1 cellular context compared by ENCODE assay signal in the genomic region with DNA sequence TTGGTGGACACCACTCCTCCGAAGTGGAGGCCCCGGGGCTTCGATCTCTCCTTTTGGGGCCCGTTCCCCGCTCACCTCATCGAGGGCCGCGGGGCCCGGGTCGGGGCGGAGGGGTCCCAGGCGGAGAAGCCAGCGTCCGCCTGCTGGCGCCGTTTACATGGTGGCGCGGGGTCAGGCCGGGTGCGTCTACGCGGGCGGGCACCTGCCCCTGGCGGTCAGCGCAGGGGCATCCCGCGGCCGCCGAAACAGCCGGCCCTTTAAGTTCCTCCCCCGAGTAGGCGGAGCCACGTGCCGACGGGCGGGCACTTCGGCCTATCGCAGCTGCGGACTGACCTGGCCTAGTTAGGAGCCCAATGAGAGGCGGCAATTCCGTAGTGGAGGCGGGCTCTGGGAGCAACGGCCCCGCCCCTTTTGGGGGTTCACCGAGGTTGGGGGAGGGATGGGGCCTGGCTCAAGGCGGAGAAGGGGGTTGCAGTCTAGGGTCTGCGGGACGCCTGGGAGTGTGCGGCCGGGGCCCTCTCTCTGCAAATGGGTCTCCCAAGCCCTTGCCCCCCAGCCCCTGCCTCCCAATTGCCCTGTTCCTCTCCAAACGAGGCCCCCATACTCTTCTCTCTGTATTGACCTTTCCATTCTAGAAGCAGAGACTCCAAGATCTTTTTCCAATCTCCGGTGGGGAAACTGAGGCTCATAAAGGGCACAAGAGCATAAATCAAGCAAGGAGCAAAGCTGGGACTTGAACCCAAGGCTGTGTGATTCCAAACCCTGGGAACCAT.
TF ChIP-seq lines count a peak whose summit lies in the region.

A gene with protein sequence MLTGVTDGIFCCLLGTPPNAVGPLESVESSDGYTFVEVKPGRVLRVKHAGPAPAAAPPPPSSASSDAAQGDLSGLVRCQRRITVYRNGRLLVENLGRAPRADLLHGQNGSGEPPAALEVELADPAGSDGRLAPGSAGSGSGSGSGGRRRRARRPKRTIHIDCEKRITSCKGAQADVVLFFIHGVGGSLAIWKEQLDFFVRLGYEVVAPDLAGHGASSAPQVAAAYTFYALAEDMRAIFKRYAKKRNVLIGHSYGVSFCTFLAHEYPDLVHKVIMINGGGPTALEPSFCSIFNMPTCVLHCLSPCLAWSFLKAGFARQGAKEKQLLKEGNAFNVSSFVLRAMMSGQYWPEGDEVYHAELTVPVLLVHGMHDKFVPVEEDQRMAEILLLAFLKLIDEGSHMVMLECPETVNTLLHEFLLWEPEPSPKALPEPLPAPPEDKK (minus strand): TSS at position 259 of the 773 bp plus-strand sequence. CDS start 1,809 bp downstream, outside the sequence.

TF ChIP-seq in K562, 482 proteins besides CTCF, POLR2A, EP300 and RAD21 (continued from another document and continues in another):
- TF ChIP-seq, protein P1, sequence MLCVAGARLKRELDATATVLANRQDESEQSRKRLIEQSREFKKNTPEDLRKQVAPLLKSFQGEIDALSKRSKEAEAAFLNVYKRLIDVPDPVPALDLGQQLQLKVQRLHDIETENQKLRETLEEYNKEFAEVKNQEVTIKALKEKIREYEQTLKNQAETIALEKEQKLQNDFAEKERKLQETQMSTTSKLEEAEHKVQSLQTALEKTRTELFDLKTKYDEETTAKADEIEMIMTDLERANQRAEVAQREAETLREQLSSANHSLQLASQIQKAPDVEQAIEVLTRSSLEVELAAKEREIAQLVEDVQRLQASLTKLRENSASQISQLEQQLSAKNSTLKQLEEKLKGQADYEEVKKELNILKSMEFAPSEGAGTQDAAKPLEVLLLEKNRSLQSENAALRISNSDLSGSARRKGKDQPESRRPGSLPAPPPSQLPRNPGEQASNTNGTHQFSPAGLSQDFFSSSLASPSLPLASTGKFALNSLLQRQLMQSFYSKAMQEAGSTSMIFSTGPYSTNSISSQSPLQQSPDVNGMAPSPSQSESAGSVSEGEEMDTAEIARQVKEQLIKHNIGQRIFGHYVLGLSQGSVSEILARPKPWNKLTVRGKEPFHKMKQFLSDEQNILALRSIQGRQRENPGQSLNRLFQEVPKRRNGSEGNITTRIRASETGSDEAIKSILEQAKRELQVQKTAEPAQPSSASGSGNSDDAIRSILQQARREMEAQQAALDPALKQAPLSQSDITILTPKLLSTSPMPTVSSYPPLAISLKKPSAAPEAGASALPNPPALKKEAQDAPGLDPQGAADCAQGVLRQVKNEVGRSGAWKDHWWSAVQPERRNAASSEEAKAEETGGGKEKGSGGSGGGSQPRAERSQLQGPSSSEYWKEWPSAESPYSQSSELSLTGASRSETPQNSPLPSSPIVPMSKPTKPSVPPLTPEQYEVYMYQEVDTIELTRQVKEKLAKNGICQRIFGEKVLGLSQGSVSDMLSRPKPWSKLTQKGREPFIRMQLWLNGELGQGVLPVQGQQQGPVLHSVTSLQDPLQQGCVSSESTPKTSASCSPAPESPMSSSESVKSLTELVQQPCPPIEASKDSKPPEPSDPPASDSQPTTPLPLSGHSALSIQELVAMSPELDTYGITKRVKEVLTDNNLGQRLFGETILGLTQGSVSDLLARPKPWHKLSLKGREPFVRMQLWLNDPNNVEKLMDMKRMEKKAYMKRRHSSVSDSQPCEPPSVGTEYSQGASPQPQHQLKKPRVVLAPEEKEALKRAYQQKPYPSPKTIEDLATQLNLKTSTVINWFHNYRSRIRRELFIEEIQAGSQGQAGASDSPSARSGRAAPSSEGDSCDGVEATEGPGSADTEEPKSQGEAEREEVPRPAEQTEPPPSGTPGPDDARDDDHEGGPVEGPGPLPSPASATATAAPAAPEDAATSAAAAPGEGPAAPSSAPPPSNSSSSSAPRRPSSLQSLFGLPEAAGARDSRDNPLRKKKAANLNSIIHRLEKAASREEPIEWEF (CRISPR knock-in tag; IDR thresholded peaks at IDR 0.05): no peak
- TF ChIP-seq PHTF2 (CRISPR knock-in tag; IDR thresholded peaks at IDR 0.05) (no peak), GATAD2B (IDR thresholded peaks at IDR 0.05; ENCODE audit: borderline replicate concordance) (no peak), NFIC (IDR thresholded peaks at IDR 0.05) (0 out of 2 replicates have a peak, but pooled peaks have one; percentile 22), FOXJ2 (tag; IDR thresholded peaks at IDR 0.05) (no peak), HDAC1 (IDR thresholded peaks at IDR 0.05) (peak in 1 of 2 experiments; percentile 54; a peak in 1 of 4 replicates), KLF10 (CRISPR knock-in tag; IDR thresholded peaks at IDR 0.05) (no peak), ZNF695 (CRISPR knock-in tag; IDR thresholded peaks at IDR 0.05) (no peak), SP2 (IDR thresholded peaks at IDR 0.05; ENCODE audit: extremely low read depth, low read depth, low read length, poor library complexity, severe bottlenecking) (peak; percentile 87), HNRNPL (IDR thresholded peaks at IDR 0.05; ENCODE audit: low read depth, low read length) (peak; percentile 90), ADNP (tag; IDR thresholded peaks at IDR 0.05) (no peak), SUPT5H (IDR thresholded peaks at IDR 0.05) (0 out of 2 replicates have a peak, but pooled peaks have one; percentile 48), HCFC1 (IDR thresholded peaks at IDR 0.05; ENCODE audit: low read depth, low read length) (peak; percentile 49; the same call in 1 of the 2 replicates), NUFIP1 (IDR thresholded peaks at IDR 0.05; ENCODE audit: partially characterized antibody) (no peak), TOE1 (IDR thresholded peaks at IDR 0.05; ENCODE audit: borderline replicate concordance) (peak; percentile 87), TOE1 (CRISPR knock-in tag; IDR thresholded peaks at IDR 0.05; ENCODE audit: borderline replicate concordance, low read depth) (no peak), ZNF121 (CRISPR knock-in tag; conservative IDR thresholded peaks at IDR 0.05) (no peak), SP1 (CRISPR knock-in tag; IDR thresholded peaks at IDR 0.05) (peak; percentile 100), SMC3 (conservative IDR thresholded peaks at IDR 0.05; ENCODE audit: insufficient read depth, low read depth, low read length) (no peak), POLR2B (IDR thresholded peaks at IDR 0.05; ENCODE audit: low read depth, partially characterized antibody) (peak; percentile 50), PCBP1 (IDR thresholded peaks at IDR 0.05; ENCODE audit: low read depth, low read length, poor library complexity, severe bottlenecking) (peak; percentile 87), ZBTB1 (CRISPR knock-in tag; IDR thresholded peaks at IDR 0.05; ENCODE audit: borderline replicate concordance, low read depth) (peak; percentile 48; the same call in 1 of the 2 replicates), ZNF696 (CRISPR knock-in tag; conservative IDR thresholded peaks at IDR 0.05) (no peak), CCNT2 (IDR thresholded peaks at IDR 0.05; ENCODE audit: borderline replicate concordance, extremely low read depth, insufficient read length, low read depth, low read length) (peak; percentile 53), ZC3H8 (IDR thresholded peaks at IDR 0.05) (no peak), STAT5B (CRISPR knock-in tag; IDR thresholded peaks at IDR 0.05) (no peak), BCL6 (CRISPR knock-in tag; IDR thresholded peaks at IDR 0.05) (no peak), ZFPM2 (CRISPR knock-in tag; IDR thresholded peaks at IDR 0.05) (no peak), RB1 (IDR thresholded peaks at IDR 0.05; ENCODE audit: low read depth) (peak; percentile 85), U2AF1 (optimal IDR thresholded peaks at IDR 0.05; ENCODE audit: low read depth, low read length) (peak; percentile 51), RAD51 (IDR thresholded peaks at IDR 0.05; ENCODE audit: borderline replicate concordance, low read depth) (peak; percentile 52; the same call in 1 of the 2 replicates), ZNF699 (CRISPR knock-in tag; IDR thresholded peaks at IDR 0.05; ENCODE audit: insufficient replicate concordance) (no peak), KDM1A (IDR thresholded peaks at IDR 0.05) (no peak), ZNF586 (CRISPR knock-in tag; conservative IDR thresholded peaks at IDR 0.05) (no peak), ZC3H4 (CRISPR knock-in tag; IDR thresholded peaks at IDR 0.05; ENCODE audit: borderline replicate concordance) (no peak), RBM25 (IDR thresholded peaks at IDR 0.05; ENCODE audit: low read depth, low read length, severe bottlenecking) (peak; percentile 96), KAT2B (IDR thresholded peaks at IDR 0.05; ENCODE audit: low read depth, low read length) (no peak)
- TF ChIP-seq, protein P2, sequence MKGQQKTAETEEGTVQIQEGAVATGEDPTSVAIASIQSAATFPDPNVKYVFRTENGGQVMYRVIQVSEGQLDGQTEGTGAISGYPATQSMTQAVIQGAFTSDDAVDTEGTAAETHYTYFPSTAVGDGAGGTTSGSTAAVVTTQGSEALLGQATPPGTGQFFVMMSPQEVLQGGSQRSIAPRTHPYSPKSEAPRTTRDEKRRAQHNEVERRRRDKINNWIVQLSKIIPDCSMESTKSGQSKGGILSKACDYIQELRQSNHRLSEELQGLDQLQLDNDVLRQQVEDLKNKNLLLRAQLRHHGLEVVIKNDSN (CRISPR knock-in tag; IDR thresholded peaks at IDR 0.05): peak; percentile 81
- TF ChIP-seq, protein P3, sequence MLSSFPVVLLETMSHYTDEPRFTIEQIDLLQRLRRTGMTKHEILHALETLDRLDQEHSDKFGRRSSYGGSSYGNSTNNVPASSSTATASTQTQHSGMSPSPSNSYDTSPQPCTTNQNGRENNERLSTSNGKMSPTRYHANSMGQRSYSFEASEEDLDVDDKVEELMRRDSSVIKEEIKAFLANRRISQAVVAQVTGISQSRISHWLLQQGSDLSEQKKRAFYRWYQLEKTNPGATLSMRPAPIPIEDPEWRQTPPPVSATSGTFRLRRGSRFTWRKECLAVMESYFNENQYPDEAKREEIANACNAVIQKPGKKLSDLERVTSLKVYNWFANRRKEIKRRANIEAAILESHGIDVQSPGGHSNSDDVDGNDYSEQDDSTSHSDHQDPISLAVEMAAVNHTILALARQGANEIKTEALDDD (IDR thresholded peaks at IDR 0.05): no peak
- TF ChIP-seq, protein P4, sequence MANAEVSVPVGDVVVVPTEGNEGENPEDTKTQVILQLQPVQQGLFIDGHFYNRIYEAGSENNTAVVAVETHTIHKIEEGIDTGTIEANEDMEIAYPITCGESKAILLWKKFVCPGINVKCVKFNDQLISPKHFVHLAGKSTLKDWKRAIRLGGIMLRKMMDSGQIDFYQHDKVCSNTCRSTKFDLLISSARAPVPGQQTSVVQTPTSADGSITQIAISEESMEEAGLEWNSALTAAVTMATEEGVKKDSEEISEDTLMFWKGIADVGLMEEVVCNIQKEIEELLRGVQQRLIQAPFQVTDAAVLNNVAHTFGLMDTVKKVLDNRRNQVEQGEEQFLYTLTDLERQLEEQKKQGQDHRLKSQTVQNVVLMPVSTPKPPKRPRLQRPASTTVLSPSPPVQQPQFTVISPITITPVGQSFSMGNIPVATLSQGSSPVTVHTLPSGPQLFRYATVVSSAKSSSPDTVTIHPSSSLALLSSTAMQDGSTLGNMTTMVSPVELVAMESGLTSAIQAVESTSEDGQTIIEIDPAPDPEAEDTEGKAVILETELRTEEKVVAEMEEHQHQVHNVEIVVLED (CRISPR knock-in tag; IDR thresholded peaks at IDR 0.05): peak; percentile 64
- TF ChIP-seq, protein P5, sequence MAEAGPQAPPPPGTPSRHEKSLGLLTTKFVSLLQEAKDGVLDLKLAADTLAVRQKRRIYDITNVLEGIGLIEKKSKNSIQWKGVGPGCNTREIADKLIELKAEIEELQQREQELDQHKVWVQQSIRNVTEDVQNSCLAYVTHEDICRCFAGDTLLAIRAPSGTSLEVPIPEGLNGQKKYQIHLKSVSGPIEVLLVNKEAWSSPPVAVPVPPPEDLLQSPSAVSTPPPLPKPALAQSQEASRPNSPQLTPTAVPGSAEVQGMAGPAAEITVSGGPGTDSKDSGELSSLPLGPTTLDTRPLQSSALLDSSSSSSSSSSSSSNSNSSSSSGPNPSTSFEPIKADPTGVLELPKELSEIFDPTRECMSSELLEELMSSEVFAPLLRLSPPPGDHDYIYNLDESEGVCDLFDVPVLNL (CRISPR knock-in tag; IDR thresholded peaks at IDR 0.05; ENCODE audit: low read depth): no peak
- TF ChIP-seq, protein P6, sequence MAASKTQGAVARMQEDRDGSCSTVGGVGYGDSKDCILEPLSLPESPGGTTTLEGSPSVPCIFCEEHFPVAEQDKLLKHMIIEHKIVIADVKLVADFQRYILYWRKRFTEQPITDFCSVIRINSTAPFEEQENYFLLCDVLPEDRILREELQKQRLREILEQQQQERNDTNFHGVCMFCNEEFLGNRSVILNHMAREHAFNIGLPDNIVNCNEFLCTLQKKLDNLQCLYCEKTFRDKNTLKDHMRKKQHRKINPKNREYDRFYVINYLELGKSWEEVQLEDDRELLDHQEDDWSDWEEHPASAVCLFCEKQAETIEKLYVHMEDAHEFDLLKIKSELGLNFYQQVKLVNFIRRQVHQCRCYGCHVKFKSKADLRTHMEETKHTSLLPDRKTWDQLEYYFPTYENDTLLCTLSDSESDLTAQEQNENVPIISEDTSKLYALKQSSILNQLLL (CRISPR knock-in tag; IDR thresholded peaks at IDR 0.05; ENCODE audit: borderline replicate concordance): no peak
- TF ChIP-seq, protein P7, sequence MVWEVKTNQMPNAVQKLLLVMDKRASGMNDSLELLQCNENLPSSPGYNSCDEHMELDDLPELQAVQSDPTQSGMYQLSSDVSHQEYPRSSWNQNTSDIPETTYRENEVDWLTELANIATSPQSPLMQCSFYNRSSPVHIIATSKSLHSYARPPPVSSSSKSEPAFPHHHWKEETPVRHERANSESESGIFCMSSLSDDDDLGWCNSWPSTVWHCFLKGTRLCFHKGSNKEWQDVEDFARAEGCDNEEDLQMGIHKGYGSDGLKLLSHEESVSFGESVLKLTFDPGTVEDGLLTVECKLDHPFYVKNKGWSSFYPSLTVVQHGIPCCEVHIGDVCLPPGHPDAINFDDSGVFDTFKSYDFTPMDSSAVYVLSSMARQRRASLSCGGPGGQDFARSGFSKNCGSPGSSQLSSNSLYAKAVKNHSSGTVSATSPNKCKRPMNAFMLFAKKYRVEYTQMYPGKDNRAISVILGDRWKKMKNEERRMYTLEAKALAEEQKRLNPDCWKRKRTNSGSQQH (CRISPR knock-in tag; IDR thresholded peaks at IDR 0.05): no peak
- TF ChIP-seq, protein P8, sequence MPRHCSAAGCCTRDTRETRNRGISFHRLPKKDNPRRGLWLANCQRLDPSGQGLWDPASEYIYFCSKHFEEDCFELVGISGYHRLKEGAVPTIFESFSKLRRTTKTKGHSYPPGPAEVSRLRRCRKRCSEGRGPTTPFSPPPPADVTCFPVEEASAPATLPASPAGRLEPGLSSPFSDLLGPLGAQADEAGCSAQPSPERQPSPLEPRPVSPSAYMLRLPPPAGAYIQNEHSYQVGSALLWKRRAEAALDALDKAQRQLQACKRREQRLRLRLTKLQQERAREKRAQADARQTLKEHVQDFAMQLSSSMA (CRISPR knock-in tag; IDR thresholded peaks at IDR 0.05): no peak
- TF ChIP-seq, protein P9, sequence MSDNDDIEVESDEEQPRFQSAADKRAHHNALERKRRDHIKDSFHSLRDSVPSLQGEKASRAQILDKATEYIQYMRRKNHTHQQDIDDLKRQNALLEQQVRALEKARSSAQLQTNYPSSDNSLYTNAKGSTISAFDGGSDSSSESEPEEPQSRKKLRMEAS (CRISPR knock-in tag; IDR thresholded peaks at IDR 0.05): peak; percentile 72
- TF ChIP-seq, protein P10, sequence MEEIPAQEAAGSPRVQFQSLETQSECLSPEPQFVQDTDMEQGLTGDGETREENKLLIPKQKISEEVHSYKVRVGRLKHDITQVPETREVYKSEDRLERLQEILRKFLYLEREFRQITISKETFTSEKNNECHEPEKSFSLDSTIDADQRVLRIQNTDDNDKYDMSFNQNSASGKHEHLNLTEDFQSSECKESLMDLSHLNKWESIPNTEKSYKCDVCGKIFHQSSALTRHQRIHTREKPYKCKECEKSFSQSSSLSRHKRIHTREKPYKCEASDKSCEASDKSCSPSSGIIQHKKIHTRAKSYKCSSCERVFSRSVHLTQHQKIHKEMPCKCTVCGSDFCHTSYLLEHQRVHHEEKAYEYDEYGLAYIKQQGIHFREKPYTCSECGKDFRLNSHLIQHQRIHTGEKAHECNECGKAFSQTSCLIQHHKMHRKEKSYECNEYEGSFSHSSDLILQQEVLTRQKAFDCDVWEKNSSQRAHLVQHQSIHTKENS (CRISPR knock-in tag; IDR thresholded peaks at IDR 0.05): no peak
